28 cellular contexts compared by ENCODE assay signal in the genomic region with DNA sequence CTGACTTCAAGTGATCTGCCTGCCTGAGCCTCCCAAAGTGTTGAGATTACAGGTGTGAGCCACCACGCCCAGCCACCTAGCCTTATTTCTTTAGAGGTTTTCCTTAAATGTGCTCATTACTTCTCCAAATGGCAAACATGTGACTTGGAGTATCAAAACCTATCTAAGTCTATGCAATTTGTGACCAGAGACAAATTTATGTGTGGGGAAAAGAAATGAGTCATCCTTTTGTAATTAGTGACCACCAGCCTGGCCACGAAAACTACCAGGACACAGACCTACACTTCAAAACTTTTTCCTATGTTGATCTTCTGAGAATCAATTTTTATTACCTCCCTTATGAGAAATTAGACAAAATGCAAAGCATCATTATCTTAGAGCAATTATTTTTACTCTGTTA.
"Had no signal": no experiment of that assay in that cellular context is flagged by ENCODE, and none has a peak within 500 bp of the region (broad histone marks: within the 10 kb centered on the region; RNA-seq: fewer than 3 reads in every experiment).

No MANE protein-coding gene starts in this region.

- H3K4me3 Mint-ChIP-seq: effector memory CD8-positive, alpha-beta T cell; memory B cell; naive B cell; natural killer cell treated with Interleukin-12 subunit alpha and Interleukin-12 subunit beta and Interleukin-15 and Interleukin-18, amount 100 ng/mL, for 72 hours; neural crest cell; stimulated activated effector memory CD8-positive, alpha-beta T cell treated with anti-CD3 and anti-CD28 coated beads, Interleukin-12 subunit alpha, Interleukin-12 subunit beta, amount 100 ng/mL, for 72 hours had no signal

- H3K9ac ChIP-seq: parathyroid adenoma had no signal

- H2AFZ ChIP-seq: parathyroid adenoma had no signal

- H3K27me3 Mint-ChIP-seq: effector memory CD8-positive, alpha-beta T cell had no signal

- H3K27me3 ChIP-seq: esophagus squamous epithelium, gastrocnemius medialis, neutrophil, right atrium auricular region, testis, tibial artery, upper lobe of left lung had no signal

- H3K36me3 Mint-ChIP-seq: memory B cell; naive B cell; natural killer cell treated with Interleukin-12 subunit alpha and Interleukin-12 subunit beta and Interleukin-15 and Interleukin-18, amount 100 ng/mL, for 72 hours; stimulated activated effector memory CD8-positive, alpha-beta T cell treated with anti-CD3 and anti-CD28 coated beads, Interleukin-12 subunit alpha, Interleukin-12 subunit beta, amount 100 ng/mL, for 72 hours had no signal

- H3K27ac Mint-ChIP-seq: effector memory CD8-positive, alpha-beta T cell; memory B cell; naive B cell; natural killer cell treated with Interleukin-12 subunit alpha and Interleukin-12 subunit beta and Interleukin-15 and Interleukin-18, amount 100 ng/mL, for 72 hours; progenitor cell of endocrine pancreas; stimulated activated effector memory CD8-positive, alpha-beta T cell treated with anti-CD3 and anti-CD28 coated beads, Interleukin-12 subunit alpha, Interleukin-12 subunit beta, amount 100 ng/mL, for 72 hours had no signal

- H3K36me3 ChIP-seq: esophagus squamous epithelium, gastrocnemius medialis, neutrophil, right atrium auricular region, tibial artery, upper lobe of left lung had no signal

- H3K79me2 ChIP-seq: parathyroid adenoma had no signal

- H3K9me3 ChIP-seq: esophagus squamous epithelium, gastrocnemius medialis, mucosa of descending colon, neutrophil, right atrium auricular region, testis, tibial artery, upper lobe of left lung had no signal

- DNase-seq: cortex of kidney; effector memory CD8-positive, alpha-beta T cell; erythroblast; esophagus squamous epithelium; gastrocnemius medialis; head of caudate nucleus; mucosa of descending colon; naive B cell; stimulated activated CD4-positive, alpha-beta T cell treated with anti-CD3 and anti-CD28 coated beads, Interleukin-2, amount 100 ng/mL, for 24 hours; stimulated activated CD4-positive, alpha-beta T cell treated with anti-CD3 and anti-CD28 coated beads, Interleukin-4, amount 100 ng/mL, for 24 hours; stimulated activated naive CD4-positive, alpha-beta T cell treated with Interleukin-2 at 50 U/mL for 16 hours; substantia nigra; testis; tibial artery; upper lobe of left lung had no signal

- ATAC-seq: effector memory CD8-positive, alpha-beta T cell; gastrocnemius medialis; left lobe of liver; mucosa of descending colon; natural killer cell treated with Interleukin-12 subunit alpha and Interleukin-12 subunit beta and Interleukin-15 and Interleukin-18, amount 100 ng/mL, for 72 hours; sciatic nerve; stimulated activated effector memory CD8-positive, alpha-beta T cell treated with anti-CD3 and anti-CD28 coated beads, Interleukin-12 subunit alpha, Interleukin-12 subunit beta, amount 100 ng/mL, for 72 hours had no signal

- H3K4me1 ChIP-seq: esophagus squamous epithelium, gastrocnemius medialis, parathyroid adenoma, right atrium auricular region, testis, tibial artery, upper lobe of left lung had no signal

- FAIRE-seq: keratinocyte, urothelium cell line had no signal

- H3K9me3 Mint-ChIP-seq: effector memory CD8-positive, alpha-beta T cell; memory B cell; natural killer cell treated with Interleukin-12 subunit alpha and Interleukin-12 subunit beta and Interleukin-15 and Interleukin-18, amount 100 ng/mL, for 72 hours; neural crest cell; stimulated activated effector memory CD8-positive, alpha-beta T cell treated with anti-CD3 and anti-CD28 coated beads, Interleukin-12 subunit alpha, Interleukin-12 subunit beta, amount 100 ng/mL, for 72 hours had no signal

- H3K4me3 ChIP-seq: esophagus squamous epithelium, gastrocnemius medialis, lung, mucosa of descending colon, right atrium auricular region, testis, tibial artery, upper lobe of left lung had no signal

- H3K27ac ChIP-seq: esophagus squamous epithelium, gastrocnemius medialis, neutrophil, parathyroid adenoma, right atrium auricular region, testis, tibial artery, upper lobe of left lung had no signal

- H3K4me1 Mint-ChIP-seq: neural crest cell had no signal
